3 cellular contexts compared by ENCODE assay signal in genomic region chr1:30081379-30082102, GRCh38.
TF ChIP-seq lines count a peak whose summit lies in the region.

No MANE protein-coding gene starts in this region.

TF ChIP-seq in GM23338, 12 proteins besides CTCF, POLR2A, EP300 and RAD21:
- TF ChIP-seq NANOG (IDR thresholded peaks at IDR 0.05; ENCODE audit: borderline replicate concordance) (no peak), ZNF331 (CRISPR knock-in tag; IDR thresholded peaks at IDR 0.05; ENCODE audit: low read depth) (no peak), EZH2 (IDR thresholded peaks at IDR 0.05; ENCODE audit: low read depth, unreplicated experiment) (no peak), STAT1 (IDR thresholded peaks at IDR 0.05; ENCODE audit: unreplicated experiment) (no peak)

TF ChIP-seq in IMR-90, 13 proteins besides CTCF, POLR2A, EP300 and RAD21:
- TF ChIP-seq SMC3 (IDR thresholded peaks at IDR 0.05; ENCODE audit: low read depth, low read length) (no peak), NFE2L2 (IDR thresholded peaks at IDR 0.05; ENCODE audit: low read depth, low read length) (no peak), MAFK (IDR thresholded peaks at IDR 0.05; ENCODE audit: low read depth, low read length) (no peak), MXI1 (IDR thresholded peaks at IDR 0.05; ENCODE audit: borderline replicate concordance, low read depth, low read length) (no peak)

TF ChIP-seq in H1, 55 proteins besides CTCF, POLR2A, EP300 and RAD21:
- TF ChIP-seq BCL11A (IDR thresholded peaks at IDR 0.05; ENCODE audit: low read depth in 2 of 2, low read length in 2 of 2) (no peak), KDM4A (IDR thresholded peaks at IDR 0.05; ENCODE audit: low read depth, low read length, severe bottlenecking) (no peak), RXRA (IDR thresholded peaks at IDR 0.05; ENCODE audit: insufficient read depth, low read depth, low read length) (no peak), ASH2L (IDR thresholded peaks at IDR 0.05; ENCODE audit: low read length) (no peak), CEBPB (IDR thresholded peaks at IDR 0.05; ENCODE audit: low read depth, low read length) (no peak), CHD1 (IDR thresholded peaks at IDR 0.05; ENCODE audit: low read depth, low read length) (no peak), POLR2AphosphoS5 (IDR thresholded peaks at IDR 0.05; ENCODE audit: low read depth, low read length) (no peak), SAP30 (IDR thresholded peaks at IDR 0.05; ENCODE audit: insufficient read depth, insufficient replicate concordance, low read length) (no peak), NANOG (IDR thresholded peaks at IDR 0.05; ENCODE audit: insufficient read depth, low read depth, low read length, poor library complexity, severe bottlenecking) (no peak), SP2 (IDR thresholded peaks at IDR 0.05; ENCODE audit: low read length) (no peak), TCF12 (IDR thresholded peaks at IDR 0.05; ENCODE audit: low read depth, low read length) (no peak), MAX (IDR thresholded peaks at IDR 0.05) (no peak), SIRT6 (IDR thresholded peaks at IDR 0.05; ENCODE audit: low read length) (no peak), ATF3 (IDR thresholded peaks at IDR 0.05; ENCODE audit: insufficient read depth, low read depth, low read length) (no peak), BACH1 (IDR thresholded peaks at IDR 0.05; ENCODE audit: low read length) (no peak), RNF2 (IDR thresholded peaks at IDR 0.05; ENCODE audit: borderline replicate concordance, low read depth, low read length, missing control alignments, poor library complexity, severe bottlenecking) (no peak), EGR1 (IDR thresholded peaks at IDR 0.05; ENCODE audit: borderline replicate concordance, low read depth, low read length) (no peak)
TF ChIP-seq in H1: peak in this region for 0.
